ENCODE assay signal across 1 cellular context in the genomic region with DNA sequence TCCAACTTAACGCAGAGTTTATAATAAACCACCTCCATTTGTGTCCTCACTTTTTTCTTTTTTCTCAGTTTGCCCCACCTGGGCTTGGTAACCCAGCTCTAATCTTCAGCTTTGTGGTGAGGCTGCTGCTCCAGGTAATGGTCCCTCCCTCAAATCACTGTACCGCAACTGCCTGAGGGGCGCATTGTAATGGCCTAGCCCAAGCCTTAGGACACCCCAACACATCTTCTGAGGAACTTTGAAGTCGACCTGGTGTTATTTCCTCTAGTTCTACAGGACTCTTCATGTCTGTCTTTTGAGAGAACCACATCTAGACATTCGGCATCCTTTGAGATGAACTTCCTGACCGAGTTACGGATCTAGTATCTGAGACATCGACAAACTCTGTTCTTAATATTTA.
TF ChIP-seq lines count a peak whose summit lies in the region.

No MANE protein-coding gene starts in this region.

TF ChIP-seq in GM23338, 12 proteins besides CTCF, POLR2A, EP300 and RAD21:
- TF ChIP-seq ZNF462 (CRISPR knock-in tag; IDR thresholded peaks at IDR 0.05) = no peak
- no peak for TF ChIP-seq POLR2AphosphoS5 (IDR thresholded peaks at IDR 0.05; ENCODE audit: low read depth)
- no peak for TF ChIP-seq NANOG (IDR thresholded peaks at IDR 0.05; ENCODE audit: borderline replicate concordance)
- no peak for TF ChIP-seq ZNF114 (CRISPR knock-in tag; IDR thresholded peaks at IDR 0.05)
- no peak for TF ChIP-seq CREB1 (CRISPR knock-in tag; IDR thresholded peaks at IDR 0.05; ENCODE audit: low read depth)
- TF ChIP-seq EZH2phosphoT487 (IDR thresholded peaks at IDR 0.05; ENCODE audit: unreplicated experiment) = no peak
- TF ChIP-seq ZNF331 (CRISPR knock-in tag; IDR thresholded peaks at IDR 0.05; ENCODE audit: low read depth) = no peak
- TF ChIP-seq JUNB (IDR thresholded peaks at IDR 0.05; ENCODE audit: unreplicated experiment) = no peak
- no peak for TF ChIP-seq REST (IDR thresholded peaks at IDR 0.05; ENCODE audit: unreplicated experiment)
- no peak for TF ChIP-seq EZH2 (IDR thresholded peaks at IDR 0.05; ENCODE audit: low read depth, unreplicated experiment)
- TF ChIP-seq STAT1 (IDR thresholded peaks at IDR 0.05; ENCODE audit: unreplicated experiment) = no peak
- TF ChIP-seq, protein P1, sequence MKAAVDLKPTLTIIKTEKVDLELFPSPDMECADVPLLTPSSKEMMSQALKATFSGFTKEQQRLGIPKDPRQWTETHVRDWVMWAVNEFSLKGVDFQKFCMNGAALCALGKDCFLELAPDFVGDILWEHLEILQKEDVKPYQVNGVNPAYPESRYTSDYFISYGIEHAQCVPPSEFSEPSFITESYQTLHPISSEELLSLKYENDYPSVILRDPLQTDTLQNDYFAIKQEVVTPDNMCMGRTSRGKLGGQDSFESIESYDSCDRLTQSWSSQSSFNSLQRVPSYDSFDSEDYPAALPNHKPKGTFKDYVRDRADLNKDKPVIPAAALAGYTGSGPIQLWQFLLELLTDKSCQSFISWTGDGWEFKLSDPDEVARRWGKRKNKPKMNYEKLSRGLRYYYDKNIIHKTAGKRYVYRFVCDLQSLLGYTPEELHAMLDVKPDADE (IDR thresholded peaks at IDR 0.05) = no peak
